ENCODE assay signal across 8 cellular contexts in the genomic region with DNA sequence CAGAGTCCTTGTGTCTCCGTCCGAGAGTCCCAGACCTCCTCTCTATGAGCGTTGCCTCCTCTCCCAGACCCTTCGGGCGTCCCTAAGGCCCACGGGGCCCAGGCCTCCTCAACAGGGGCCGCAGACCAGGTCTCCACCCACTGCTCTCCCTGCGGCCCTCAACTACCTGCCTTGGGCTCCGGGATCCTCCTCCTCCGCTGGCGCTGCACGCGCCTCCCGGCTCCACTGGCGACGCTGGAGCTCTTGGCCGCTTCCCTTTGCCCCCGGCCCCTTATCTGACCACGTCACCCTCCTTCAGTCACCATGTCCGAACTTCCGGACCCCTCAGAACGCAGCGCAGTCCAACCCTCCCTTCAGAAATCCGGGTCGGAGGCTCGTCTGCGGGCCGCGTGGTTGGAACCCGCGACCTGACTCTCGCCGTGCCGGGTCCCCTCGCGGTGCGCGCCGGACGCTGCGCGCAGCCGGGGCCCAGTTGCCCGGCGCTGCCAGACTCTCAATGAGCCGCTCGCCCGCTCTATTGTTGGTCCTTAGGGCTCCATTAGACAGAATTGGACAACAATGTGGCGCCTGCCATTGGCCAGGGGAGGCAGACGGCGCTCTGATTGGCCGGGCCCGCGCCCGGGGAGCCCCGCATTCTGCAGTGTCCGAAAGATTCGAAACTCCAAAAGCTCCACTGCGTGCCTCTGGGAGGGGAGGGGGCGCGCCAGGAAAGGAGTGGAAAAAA. TPM values are rescaled to one million over a fixed set of nuclear protein-coding genes. Genes with fewer than 3 reads are reported as not detected.
DNase-seq lines count a peak whose midpoint lies in the region; ATAC-seq lines count a peak whose summit lies in the region.

TSS of gene DMRTA2 (minus strand) at position 498 of the 724 bp plus-strand sequence. CDS start 1,907 bp downstream, outside the sequence.

- no peaks in the 10 kb centered on the region for H3K9me3 Mint-ChIP-seq in activated T-helper 17 cell treated with anti-CD3 and anti-CD28 coated beads, Interleukin-2, amount 50 U/mL, for 72 hours
- H3K9me3 Mint-ChIP-seq in stimulated activated effector memory CD8-positive, alpha-beta T cell treated with anti-CD3 and anti-CD28 coated beads, Interleukin-12 subunit alpha, Interleukin-12 subunit beta, amount 100 ng/mL, for 72 hours = no peaks in the 10 kb centered on the region

- no peak for ATAC-seq in activated T-helper 17 cell treated with anti-CD3 and anti-CD28 coated beads, Interleukin-2, amount 50 U/mL, for 72 hours (replicated peaks)
- ATAC-seq in stimulated activated effector memory CD8-positive, alpha-beta T cell treated with anti-CD3 and anti-CD28 coated beads, Interleukin-12 subunit alpha, Interleukin-12 subunit beta, amount 100 ng/mL, for 72 hours = no peak
- no peak for ATAC-seq in HG03442 (IDR thresholded peaks at IDR 0.05; ENCODE audit: unreplicated experiment)

- peak within 1 kb of the TSS; percentile 1 for H3K27ac Mint-ChIP-seq in activated T-helper 17 cell treated with anti-CD3 and anti-CD28 coated beads, Interleukin-2, amount 50 U/mL, for 72 hours
- H3K27ac Mint-ChIP-seq in stimulated activated effector memory CD8-positive, alpha-beta T cell treated with anti-CD3 and anti-CD28 coated beads, Interleukin-12 subunit alpha, Interleukin-12 subunit beta, amount 100 ng/mL, for 72 hours = no peak within 1 kb of the TSS

- DNase-seq in NCI-H1092 treated with DMSO at 0.1 percent for 48 hours (lab: John Stamatoyannopoulos, UW) = peak; percentile 77
- no peak for DNase-seq in stimulated activated effector memory CD8-positive, alpha-beta T cell treated with anti-CD3 and anti-CD28 coated beads, Interleukin-12 subunit alpha, Interleukin-12 subunit beta, amount 100 ng/mL, for 72 hours (ENCODE audit: low spot score in 2 of 2)
- DNase-seq in T1000 (lab: John Stamatoyannopoulos, UW) = no peak
- no peak for DNase-seq in stimulated activated CD4-positive, alpha-beta T cell treated with anti-CD3 and anti-CD28 coated beads, Interleukin-2, amount 100 ng/mL, for 48 hours

- H3K36me3 Mint-ChIP-seq in activated T-helper 17 cell treated with anti-CD3 and anti-CD28 coated beads, Interleukin-2, amount 50 U/mL, for 72 hours (ENCODE audit: low read depth) = peaks cover 30% of the 10 kb centered on the region
- peaks cover 22% of the 10 kb centered on the region for H3K36me3 Mint-ChIP-seq in stimulated activated effector memory CD8-positive, alpha-beta T cell treated with anti-CD3 and anti-CD28 coated beads, Interleukin-12 subunit alpha, Interleukin-12 subunit beta, amount 100 ng/mL, for 72 hours

- H3K36me3 ChIP-seq in ES-I3 (ENCODE audit: insufficient read depth, low read length) = no peaks in the 10 kb centered on the region

- H3K4me1 ChIP-seq in ES-I3 (ENCODE audit: insufficient read depth, low read length) = peaks cover 2% of the 10 kb centered on the region; the same call in 1 of the 2 replicates

- peaks cover 31% of the 10 kb centered on the region for H3K4me1 Mint-ChIP-seq in activated T-helper 17 cell treated with anti-CD3 and anti-CD28 coated beads, Interleukin-2, amount 50 U/mL, for 72 hours
- peaks cover 64% of the 10 kb centered on the region for H3K4me1 Mint-ChIP-seq in stimulated activated effector memory CD8-positive, alpha-beta T cell treated with anti-CD3 and anti-CD28 coated beads, Interleukin-12 subunit alpha, Interleukin-12 subunit beta, amount 100 ng/mL, for 72 hours

- H3K9me3 ChIP-seq in ES-I3 (ENCODE audit: control insufficient read depth, insufficient read depth, low read length) = no peaks in the 10 kb centered on the region

- H3K4me3 ChIP-seq in iPS-11a (ENCODE audit: low read depth, low read length) = peak within 1 kb of the TSS; percentile 18

- H3K27me3 Mint-ChIP-seq in activated T-helper 17 cell treated with anti-CD3 and anti-CD28 coated beads, Interleukin-2, amount 50 U/mL, for 72 hours = peaks cover 65% of the 10 kb centered on the region

- peak within 1 kb of the TSS; percentile 81 for H3K4me3 Mint-ChIP-seq in activated T-helper 17 cell treated with anti-CD3 and anti-CD28 coated beads, Interleukin-2, amount 50 U/mL, for 72 hours
- peak within 1 kb of the TSS; percentile 70 for H3K4me3 Mint-ChIP-seq in stimulated activated effector memory CD8-positive, alpha-beta T cell treated with anti-CD3 and anti-CD28 coated beads, Interleukin-12 subunit alpha, Interleukin-12 subunit beta, amount 100 ng/mL, for 72 hours

- peak within 1 kb of the TSS; percentile 51 for H3K9ac ChIP-seq in ES-I3 (ENCODE audit: low read depth, low read length)

RNA-seq across cellular contexts. Expression of gene DMRTA2, which starts in this region (rescaled TPM):
- not detected for total RNA-seq in activated T-helper 17 cell treated with anti-CD3 and anti-CD28 coated beads, Interleukin-2, amount 50 U/mL, for 72 hours
